ENCODE assay signal across 1 cellular context in the genomic region with DNA sequence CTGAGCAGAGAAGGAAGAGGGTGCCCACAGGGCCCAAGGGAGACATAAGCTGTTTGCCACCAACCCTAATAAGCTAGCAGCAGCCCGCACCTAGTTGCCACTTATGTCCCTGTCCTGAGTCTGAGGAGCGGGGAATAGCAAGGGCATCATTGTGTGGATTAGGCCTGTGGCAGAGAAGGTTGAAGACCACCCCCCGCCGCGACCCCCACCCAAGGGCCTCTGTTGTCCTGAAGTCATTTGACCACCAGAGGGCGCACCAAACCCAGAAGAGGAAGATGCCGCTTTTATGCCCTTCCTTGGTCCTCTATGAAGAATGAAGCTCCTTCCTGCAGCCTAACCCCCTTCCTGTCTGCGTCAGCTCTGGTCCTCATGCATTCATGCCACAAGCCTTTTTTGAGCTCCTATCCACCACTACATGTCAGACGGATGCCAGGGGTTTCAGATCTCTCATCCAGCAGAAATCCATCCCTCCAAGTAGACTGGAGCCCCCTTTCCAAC.
TF ChIP-seq lines count a peak whose summit lies in the region.

No MANE protein-coding gene starts in this region.

TF ChIP-seq in K562, 482 proteins besides CTCF, POLR2A, EP300 and RAD21 (continued from another document):
- TF ChIP-seq, protein P1, sequence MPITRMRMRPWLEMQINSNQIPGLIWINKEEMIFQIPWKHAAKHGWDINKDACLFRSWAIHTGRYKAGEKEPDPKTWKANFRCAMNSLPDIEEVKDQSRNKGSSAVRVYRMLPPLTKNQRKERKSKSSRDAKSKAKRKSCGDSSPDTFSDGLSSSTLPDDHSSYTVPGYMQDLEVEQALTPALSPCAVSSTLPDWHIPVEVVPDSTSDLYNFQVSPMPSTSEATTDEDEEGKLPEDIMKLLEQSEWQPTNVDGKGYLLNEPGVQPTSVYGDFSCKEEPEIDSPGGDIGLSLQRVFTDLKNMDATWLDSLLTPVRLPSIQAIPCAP (CRISPR knock-in tag; IDR thresholded peaks at IDR 0.05; ENCODE audit: borderline replicate concordance), result no peak
- TF ChIP-seq ZNF24 (IDR thresholded peaks at IDR 0.05) (peak; percentile 98), ZBTB7A (IDR thresholded peaks at IDR 0.05; ENCODE audit: borderline replicate concordance, control insufficient read depth, low read depth, low read length) (peak; percentile 100), SPI1 (IDR thresholded peaks at IDR 0.05; ENCODE audit: borderline replicate concordance, low read depth, low read length) (no peak), YY1 (IDR thresholded peaks at IDR 0.05; ENCODE audit: borderline replicate concordance in 1 of 3, control insufficient read depth in 1 of 3, extremely low read depth in 1 of 3, insufficient read depth in 3 of 3, insufficient read length in 1 of 3, insufficient replicate concordance in 2 of 3, low read depth in 1 of 3, low read length in 2 of 3) (no peak), GTF2F1 (IDR thresholded peaks at IDR 0.05; ENCODE audit: low read depth, low read length) (no peak), WHSC1 (IDR thresholded peaks at IDR 0.05; ENCODE audit: low read length) (no peak), MAZ (CRISPR knock-in tag; conservative IDR thresholded peaks at IDR 0.05 in 1 of 2, IDR thresholded peaks at IDR 0.05 in 1 of 2) (0 out of 4 replicates have a peak, but pooled peaks have one; percentile 25 to 29), STAG1 (CRISPR knock-in tag; IDR thresholded peaks at IDR 0.05; ENCODE audit: borderline replicate concordance) (peak; percentile 93), ETV6 (IDR thresholded peaks at IDR 0.05; ENCODE audit: borderline replicate concordance in 1 of 2, low read depth in 2 of 2, low read length in 1 of 2) (no peak), ETV6 (CRISPR knock-in tag; IDR thresholded peaks at IDR 0.05; ENCODE audit: borderline replicate concordance) (no peak), XRCC5 (IDR thresholded peaks at IDR 0.05; ENCODE audit: low read depth, low read length) (0 out of 2 replicates have a peak, but pooled peaks have one; percentile 44), ZKSCAN8 (CRISPR knock-in tag; IDR thresholded peaks at IDR 0.05) (no peak), CC2D1A (IDR thresholded peaks at IDR 0.05) (peak; percentile 87), ARID2 (IDR thresholded peaks at IDR 0.05) (peak; percentile 97), PML (IDR thresholded peaks at IDR 0.05; ENCODE audit: low read length) (no peak), ZNF717 (CRISPR knock-in tag; IDR thresholded peaks at IDR 0.05) (no peak), RBFOX2 (IDR thresholded peaks at IDR 0.05; ENCODE audit: low read depth, low read length) (no peak), ESRRA (IDR thresholded peaks at IDR 0.05; ENCODE audit: borderline replicate concordance, low read depth) (peak; percentile 34; the same call in 1 of the 2 replicates), KLF16 (IDR thresholded peaks at IDR 0.05) (0 out of 2 replicates have a peak, but pooled peaks have one; percentile 39), TRIM28 (IDR thresholded peaks at IDR 0.05) (no peak), CREM (IDR thresholded peaks at IDR 0.05; ENCODE audit: low read depth) (peak; percentile 22; the same call in 1 of the 2 replicates), MYC (IDR thresholded peaks at IDR 0.05; ENCODE audit: low read depth, low read length) (no peak), MYC (CRISPR knock-in tag; IDR thresholded peaks at IDR 0.05; ENCODE audit: borderline replicate concordance, low read depth) (no peak), ZNF764 (CRISPR knock-in tag; IDR thresholded peaks at IDR 0.05; ENCODE audit: low read depth) (no peak), PTBP1 (IDR thresholded peaks at IDR 0.05; ENCODE audit: low read depth, low read length) (no peak)
- TF ChIP-seq, protein P2, sequence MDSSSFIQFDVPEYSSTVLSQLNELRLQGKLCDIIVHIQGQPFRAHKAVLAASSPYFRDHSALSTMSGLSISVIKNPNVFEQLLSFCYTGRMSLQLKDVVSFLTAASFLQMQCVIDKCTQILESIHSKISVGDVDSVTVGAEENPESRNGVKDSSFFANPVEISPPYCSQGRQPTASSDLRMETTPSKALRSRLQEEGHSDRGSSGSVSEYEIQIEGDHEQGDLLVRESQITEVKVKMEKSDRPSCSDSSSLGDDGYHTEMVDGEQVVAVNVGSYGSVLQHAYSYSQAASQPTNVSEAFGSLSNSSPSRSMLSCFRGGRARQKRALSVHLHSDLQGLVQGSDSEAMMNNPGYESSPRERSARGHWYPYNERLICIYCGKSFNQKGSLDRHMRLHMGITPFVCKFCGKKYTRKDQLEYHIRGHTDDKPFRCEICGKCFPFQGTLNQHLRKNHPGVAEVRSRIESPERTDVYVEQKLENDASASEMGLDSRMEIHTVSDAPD (CRISPR knock-in tag; IDR thresholded peaks at IDR 0.05), result no peak
- TF ChIP-seq, protein P3, sequence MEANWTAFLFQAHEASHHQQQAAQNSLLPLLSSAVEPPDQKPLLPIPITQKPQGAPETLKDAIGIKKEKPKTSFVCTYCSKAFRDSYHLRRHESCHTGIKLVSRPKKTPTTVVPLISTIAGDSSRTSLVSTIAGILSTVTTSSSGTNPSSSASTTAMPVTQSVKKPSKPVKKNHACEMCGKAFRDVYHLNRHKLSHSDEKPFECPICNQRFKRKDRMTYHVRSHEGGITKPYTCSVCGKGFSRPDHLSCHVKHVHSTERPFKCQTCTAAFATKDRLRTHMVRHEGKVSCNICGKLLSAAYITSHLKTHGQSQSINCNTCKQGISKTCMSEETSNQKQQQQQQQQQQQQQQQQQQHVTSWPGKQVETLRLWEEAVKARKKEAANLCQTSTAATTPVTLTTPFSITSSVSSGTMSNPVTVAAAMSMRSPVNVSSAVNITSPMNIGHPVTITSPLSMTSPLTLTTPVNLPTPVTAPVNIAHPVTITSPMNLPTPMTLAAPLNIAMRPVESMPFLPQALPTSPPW (CRISPR knock-in tag; IDR thresholded peaks at IDR 0.05), result peak; percentile 47; the same call in 1 of the 2 replicates
- TF ChIP-seq, protein P4, sequence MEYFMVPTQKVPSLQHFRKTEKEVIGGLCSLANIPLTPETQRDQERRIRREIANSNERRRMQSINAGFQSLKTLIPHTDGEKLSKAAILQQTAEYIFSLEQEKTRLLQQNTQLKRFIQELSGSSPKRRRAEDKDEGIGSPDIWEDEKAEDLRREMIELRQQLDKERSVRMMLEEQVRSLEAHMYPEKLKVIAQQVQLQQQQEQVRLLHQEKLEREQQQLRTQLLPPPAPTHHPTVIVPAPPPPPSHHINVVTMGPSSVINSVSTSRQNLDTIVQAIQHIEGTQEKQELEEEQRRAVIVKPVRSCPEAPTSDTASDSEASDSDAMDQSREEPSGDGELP (CRISPR knock-in tag; IDR thresholded peaks at IDR 0.05; ENCODE audit: borderline replicate concordance), result 0 out of 2 replicates have a peak, but pooled peaks have one; percentile 12
- TF ChIP-seq, protein P5, sequence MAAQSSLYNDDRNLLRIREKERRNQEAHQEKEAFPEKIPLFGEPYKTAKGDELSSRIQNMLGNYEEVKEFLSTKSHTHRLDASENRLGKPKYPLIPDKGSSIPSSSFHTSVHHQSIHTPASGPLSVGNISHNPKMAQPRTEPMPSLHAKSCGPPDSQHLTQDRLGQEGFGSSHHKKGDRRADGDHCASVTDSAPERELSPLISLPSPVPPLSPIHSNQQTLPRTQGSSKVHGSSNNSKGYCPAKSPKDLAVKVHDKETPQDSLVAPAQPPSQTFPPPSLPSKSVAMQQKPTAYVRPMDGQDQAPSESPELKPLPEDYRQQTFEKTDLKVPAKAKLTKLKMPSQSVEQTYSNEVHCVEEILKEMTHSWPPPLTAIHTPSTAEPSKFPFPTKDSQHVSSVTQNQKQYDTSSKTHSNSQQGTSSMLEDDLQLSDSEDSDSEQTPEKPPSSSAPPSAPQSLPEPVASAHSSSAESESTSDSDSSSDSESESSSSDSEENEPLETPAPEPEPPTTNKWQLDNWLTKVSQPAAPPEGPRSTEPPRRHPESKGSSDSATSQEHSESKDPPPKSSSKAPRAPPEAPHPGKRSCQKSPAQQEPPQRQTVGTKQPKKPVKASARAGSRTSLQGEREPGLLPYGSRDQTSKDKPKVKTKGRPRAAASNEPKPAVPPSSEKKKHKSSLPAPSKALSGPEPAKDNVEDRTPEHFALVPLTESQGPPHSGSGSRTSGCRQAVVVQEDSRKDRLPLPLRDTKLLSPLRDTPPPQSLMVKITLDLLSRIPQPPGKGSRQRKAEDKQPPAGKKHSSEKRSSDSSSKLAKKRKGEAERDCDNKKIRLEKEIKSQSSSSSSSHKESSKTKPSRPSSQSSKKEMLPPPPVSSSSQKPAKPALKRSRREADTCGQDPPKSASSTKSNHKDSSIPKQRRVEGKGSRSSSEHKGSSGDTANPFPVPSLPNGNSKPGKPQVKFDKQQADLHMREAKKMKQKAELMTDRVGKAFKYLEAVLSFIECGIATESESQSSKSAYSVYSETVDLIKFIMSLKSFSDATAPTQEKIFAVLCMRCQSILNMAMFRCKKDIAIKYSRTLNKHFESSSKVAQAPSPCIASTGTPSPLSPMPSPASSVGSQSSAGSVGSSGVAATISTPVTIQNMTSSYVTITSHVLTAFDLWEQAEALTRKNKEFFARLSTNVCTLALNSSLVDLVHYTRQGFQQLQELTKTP (IDR thresholded peaks at IDR 0.05; ENCODE audit: low read depth in 1 of 2, partially characterized antibody in 2 of 2), result no peak
- TF ChIP-seq, protein P6, sequence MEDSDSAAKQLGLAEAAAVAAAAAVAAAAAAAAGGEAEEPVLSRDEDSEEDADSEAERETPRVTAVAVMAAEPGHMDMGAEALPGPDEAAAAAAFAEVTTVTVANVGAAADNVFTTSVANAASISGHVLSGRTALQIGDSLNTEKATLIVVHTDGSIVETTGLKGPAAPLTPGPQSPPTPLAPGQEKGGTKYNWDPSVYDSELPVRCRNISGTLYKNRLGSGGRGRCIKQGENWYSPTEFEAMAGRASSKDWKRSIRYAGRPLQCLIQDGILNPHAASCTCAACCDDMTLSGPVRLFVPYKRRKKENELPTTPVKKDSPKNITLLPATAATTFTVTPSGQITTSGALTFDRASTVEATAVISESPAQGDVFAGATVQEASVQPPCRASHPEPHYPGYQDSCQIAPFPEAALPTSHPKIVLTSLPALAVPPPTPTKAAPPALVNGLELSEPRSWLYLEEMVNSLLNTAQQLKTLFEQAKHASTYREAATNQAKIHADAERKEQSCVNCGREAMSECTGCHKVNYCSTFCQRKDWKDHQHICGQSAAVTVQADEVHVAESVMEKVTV (CRISPR knock-in tag; IDR thresholded peaks at IDR 0.05), result peak; percentile 95
- TF ChIP-seq, protein P7, sequence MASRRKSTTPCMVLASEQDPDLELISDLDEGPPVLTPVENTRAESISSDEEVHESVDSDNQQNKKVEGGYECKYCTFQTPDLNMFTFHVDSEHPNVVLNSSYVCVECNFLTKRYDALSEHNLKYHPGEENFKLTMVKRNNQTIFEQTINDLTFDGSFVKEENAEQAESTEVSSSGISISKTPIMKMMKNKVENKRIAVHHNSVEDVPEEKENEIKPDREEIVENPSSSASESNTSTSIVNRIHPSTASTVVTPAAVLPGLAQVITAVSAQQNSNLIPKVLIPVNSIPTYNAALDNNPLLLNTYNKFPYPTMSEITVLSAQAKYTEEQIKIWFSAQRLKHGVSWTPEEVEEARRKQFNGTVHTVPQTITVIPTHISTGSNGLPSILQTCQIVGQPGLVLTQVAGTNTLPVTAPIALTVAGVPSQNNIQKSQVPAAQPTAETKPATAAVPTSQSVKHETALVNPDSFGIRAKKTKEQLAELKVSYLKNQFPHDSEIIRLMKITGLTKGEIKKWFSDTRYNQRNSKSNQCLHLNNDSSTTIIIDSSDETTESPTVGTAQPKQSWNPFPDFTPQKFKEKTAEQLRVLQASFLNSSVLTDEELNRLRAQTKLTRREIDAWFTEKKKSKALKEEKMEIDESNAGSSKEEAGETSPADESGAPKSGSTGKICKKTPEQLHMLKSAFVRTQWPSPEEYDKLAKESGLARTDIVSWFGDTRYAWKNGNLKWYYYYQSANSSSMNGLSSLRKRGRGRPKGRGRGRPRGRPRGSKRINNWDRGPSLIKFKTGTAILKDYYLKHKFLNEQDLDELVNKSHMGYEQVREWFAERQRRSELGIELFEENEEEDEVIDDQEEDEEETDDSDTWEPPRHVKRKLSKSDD (conservative IDR thresholded peaks at IDR 0.05; ENCODE audit: low read length), result no peak
